Comparison of ENCODE assay signal across 9 cellular contexts in genomic region chr2:111705711-111706323, GRCh38.
DNase-seq lines count a peak whose midpoint lies in the region; ATAC-seq, FAIRE-seq and TF ChIP-seq lines count a peak whose summit lies in the region.
"Had no signal": no experiment of that assay in that cellular context is flagged by ENCODE, and none has a peak within 500 bp of the region (broad histone marks: within the 10 kb centered on the region; RNA-seq: fewer than 3 reads in every experiment).

No MANE protein-coding gene starts in this region.

- TF ChIP-seq EP300 in K562 (IDR thresholded peaks at IDR 0.05; ENCODE audit: low read length): no peak

- TF ChIP-seq POLR2A in K562 (conservative IDR thresholded peaks at IDR 0.05): no peak

- BruUV-seq in K562 (replicated peaks; lab: Mats Ljungman, UMichigan): no TSS peak

- DNase-seq in EH (ENCODE audit: low read depth): peak; percentile 78
- peak; percentile 64 for DNase-seq in HPDE6-E6E7 (ENCODE audit: extremely low spot score)
- DNase-seq in RPMI8226: peak; percentile 98
- no peak for DNase-seq in K562 (ENCODE audit: extremely low read depth in 1 of 4, low spot score in 3 of 4)
- peak; percentile 64 for DNase-seq in mesenteric fat pad (ENCODE audit: low spot score)
- DNase-seq in NCI-H1436 (lab: John Stamatoyannopoulos, UW): no peak
- DNase-seq in NCI-H526 treated with DMSO at 0.1 percent for 48 hours (lab: John Stamatoyannopoulos, UW): no peak

- TF ChIP-seq RAD21 in K562 (CRISPR knock-in tag; conservative IDR thresholded peaks at IDR 0.05 in 1 of 2, IDR thresholded peaks at IDR 0.05 in 1 of 2): no peak

- no peaks in the 10 kb centered on the region for H3K36me3 ChIP-seq in K562 (ENCODE audit: control insufficient read depth, insufficient read depth, low read length)

- CTCF ChIA-PET in K562 (lab: Yijun Ruan, JAX; ENCODE audit: low intra/inter-chr PET ratio): no interaction called here

- no peaks in the 10 kb centered on the region for H4K20me1 ChIP-seq in K562 (replicated peaks; ENCODE audit: control insufficient read depth, insufficient read depth, low read length)

- peaks cover 7 to 16% of the 10 kb centered on the region in 2 experiments; a peak in 4 of 5 replicates for H3K4me1 ChIP-seq in K562 (replicated peaks in 1 of 2; ENCODE audit: control insufficient read depth in 2 of 2, insufficient read depth in 2 of 2, low read length in 2 of 2)

- no peaks in the 10 kb centered on the region for H3K79me2 ChIP-seq in K562 (ENCODE audit: control insufficient read depth, insufficient read depth, low read length)

- ATAC-seq in GM21526 (IDR thresholded peaks at IDR 0.05; ENCODE audit: low FRiP score, unreplicated experiment): peak; percentile 79
- no peak for ATAC-seq in K562

- 39% methylated on average over 6 of the region's 6 CpGs for WGBS in K562 (ENCODE audit: insufficient coverage, low coverage, missing lambda C conversion rate)

- H3K4me2 ChIP-seq in K562 (ENCODE audit: insufficient read depth, low read length): no peak overlapping the region

- H3K9me1 ChIP-seq in K562 (ENCODE audit: control insufficient read depth, insufficient read depth, low read length): peaks cover 2% of the 10 kb centered on the region

- in situ Hi-C loops in K562 (cut with MboI): loop anchor here (25.0 kb wide), 2 partner anchors 194 to 894 kb away; no protein-coding TSS in a partner anchor

- H3K9ac ChIP-seq in K562 (ENCODE audit: insufficient read depth in 1 of 2, low read depth in 2 of 2, low read length in 2 of 2): no peak overlapping the region; a peak in 1 of 4 replicates

- TF ChIP-seq CTCF in K562 (IDR thresholded peaks at IDR 0.05 in 2 of 3, conservative IDR thresholded peaks at IDR 0.05 in 1 of 3; ENCODE audit: insufficient read depth in 2 of 3, low read depth in 1 of 3, low read length in 3 of 3): no peak

- intact Hi-C loops in K562 (cut with micrococcal nuclease): no loop called here

- POLR2A ChIA-PET in K562 (lab: Yijun Ruan, JAX): interaction anchor here (1.2 kb wide), 1 partner anchor 13 kb away, joined by 3 read pairs; no protein-coding TSS in a partner anchor

- no peaks in the 10 kb centered on the region for H3K9me3 ChIP-seq in K562 (replicated peaks; ENCODE audit: control insufficient read depth, insufficient read depth, low read depth, low read length)

- no peak overlapping the region for H3K27ac ChIP-seq in K562 (ENCODE audit: extremely low read depth, low read depth, low read length)
- H3K27ac ChIP-seq: VCaP had no signal

- no peak overlapping the region for H3K4me3 ChIP-seq in K562

- H2AFZ ChIP-seq in K562 (ENCODE audit: low read depth, low read length): no peak overlapping the region

- FAIRE-seq in K562 (lab: Jason Lieb, UNC): no peak

- no peaks in the 10 kb centered on the region for H3K27me3 ChIP-seq in K562 (ENCODE audit: control insufficient read depth in 2 of 2, insufficient read depth in 2 of 2, low read length in 2 of 2)

TF ChIP-seq in K562, 482 proteins besides CTCF, POLR2A, EP300 and RAD21:
- TF ChIP-seq DLX4 (CRISPR knock-in tag; IDR thresholded peaks at IDR 0.05): no peak
- no peak for TF ChIP-seq BRD4 (IDR thresholded peaks at IDR 0.05)
- TF ChIP-seq JUN (IDR thresholded peaks at IDR 0.05; ENCODE audit: borderline replicate concordance, low read depth, low read length): 0 out of 2 replicates have a peak, but pooled peaks have one; percentile 23
- TF ChIP-seq JUN (CRISPR knock-in tag; IDR thresholded peaks at IDR 0.05; ENCODE audit: borderline replicate concordance): no peak
- TF ChIP-seq ZFP91 (CRISPR knock-in tag; IDR thresholded peaks at IDR 0.05): no peak
- TF ChIP-seq FOSL1 (tag; conservative IDR thresholded peaks at IDR 0.05): peak; percentile 69
- no peak for TF ChIP-seq FOXJ3 (CRISPR knock-in tag; IDR thresholded peaks at IDR 0.05)
- peak; percentile 50 for TF ChIP-seq CBFA2T2 (conservative IDR thresholded peaks at IDR 0.05)
- no peak for TF ChIP-seq SP1 (CRISPR knock-in tag; IDR thresholded peaks at IDR 0.05)
- no peak for TF ChIP-seq ZNF639 (CRISPR knock-in tag; conservative IDR thresholded peaks at IDR 0.05 in 1 of 2, IDR thresholded peaks at IDR 0.05 in 1 of 2)
- no peak for TF ChIP-seq TAF9B (IDR thresholded peaks at IDR 0.05; ENCODE audit: partially characterized antibody)
- 0 out of 2 replicates have a peak, but pooled peaks have one; percentile 27 for TF ChIP-seq HMBOX1 (IDR thresholded peaks at IDR 0.05)
- no peak for TF ChIP-seq POLR2B (IDR thresholded peaks at IDR 0.05; ENCODE audit: low read depth, partially characterized antibody)
- TF ChIP-seq MAFK (IDR thresholded peaks at IDR 0.05; ENCODE audit: low read length): 0 out of 2 replicates have a peak, but pooled peaks have one; percentile 11
- TF ChIP-seq CSDE1 (IDR thresholded peaks at IDR 0.05): no peak
- TF ChIP-seq CBFA2T3 (IDR thresholded peaks at IDR 0.05): peak; percentile 57
- no peak for TF ChIP-seq MECOM (CRISPR knock-in tag; IDR thresholded peaks at IDR 0.05)

Comparison
In these comparisons a context has a peak if more than half of its experiments do, and no peak if none do; other contexts are left out.
1. DNase-seq: peak in EH (single experiment), HPDE6-E6E7 (single experiment), RPMI8226 (single experiment) and mesenteric fat pad (single experiment); none in K562 (0 of 4), NCI-H1436 (single experiment) and NCI-H526 treated with DMSO at 0.1 percent for 48 hours (single experiment).